In the genomic region with DNA sequence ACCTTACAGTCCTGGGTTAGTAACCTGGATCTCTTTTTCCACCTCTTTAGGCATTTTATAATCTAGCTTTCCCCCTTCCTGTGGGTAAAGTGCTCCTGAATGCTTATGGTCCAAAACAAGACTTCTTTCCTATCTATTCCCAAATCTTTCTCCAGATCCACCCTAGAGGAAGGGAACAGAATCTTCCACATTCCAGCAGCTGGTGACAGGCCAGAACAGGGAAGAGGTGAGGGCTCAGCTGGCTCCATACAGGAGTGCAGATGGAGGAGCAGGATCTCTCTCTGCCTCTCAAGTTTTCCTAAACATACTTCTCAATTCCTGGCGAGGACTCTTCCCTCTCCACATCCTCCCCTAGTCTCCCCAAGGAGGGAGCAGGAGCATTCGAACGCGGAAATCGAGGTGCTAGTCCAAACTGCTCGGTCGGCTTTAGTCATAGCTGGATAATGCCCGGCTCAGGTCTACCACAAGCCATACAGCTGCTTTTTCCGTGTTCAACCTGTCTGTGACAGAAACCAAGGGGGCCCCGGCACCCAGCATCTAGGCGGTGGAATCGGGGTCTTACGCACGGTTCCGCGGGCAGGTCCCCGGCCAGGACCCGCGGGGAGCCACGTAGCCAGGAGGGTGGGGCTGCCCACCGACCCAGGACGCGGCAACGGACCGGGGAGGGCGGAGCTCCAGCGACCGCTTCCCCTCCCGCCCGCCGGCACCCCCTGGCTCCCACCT, we compare ENCODE assay signal across 8 cellular contexts. TPM values are rescaled to one million over a fixed set of nuclear protein-coding genes. Genes with fewer than 3 reads are reported as not detected.
DNase-seq lines count a peak whose midpoint lies in the region; ATAC-seq and TF ChIP-seq lines count a peak whose summit lies in the region.

No MANE protein-coding gene starts in this region.

- H3K27me3 ChIP-seq in stomach: no peaks in the 10 kb centered on the region

- peaks cover 28 to 52% of the 10 kb centered on the region in 2 donors for H3K36me3 Mint-ChIP-seq in CD14-positive monocyte
- H3K36me3 Mint-ChIP-seq in activated T-helper 2 cell treated with anti-CD3 and anti-CD28 coated beads, Interferon-gamma antibody, Interleukin-2, Interleukin-4, amounts not matched to agents 10 μg/mL and 5 μg/mL and 100 μg/mL, durations not matched to agents 14 hours and 24 hours and 36 hours (ENCODE audit: low read depth): peaks cover 70% of the 10 kb centered on the region

- WGBS in stomach, 5 donors: 0 to 2% (median 1%) methylated on average over 11 to 31 of the region's 31 CpGs

- ATAC-seq in GM19395 (IDR thresholded peaks at IDR 0.05; ENCODE audit: unreplicated experiment) (peak; percentile 34), HG03442 (IDR thresholded peaks at IDR 0.05; ENCODE audit: unreplicated experiment) (peak; percentile 25)

- no peak for TF ChIP-seq POLR2A in stomach (IDR thresholded peaks at IDR 0.05)

- CTCF ChIA-PET in HEK293T (lab: Yijun Ruan, JAX): interaction anchor here (0.6 to 1.6 kb wide), 9 partner anchors 8 to 391 kb away, joined by 3 to 10 read pairs (median 3); a partner anchor contains a TSS

- no peaks in the 10 kb centered on the region for H3K27me3 Mint-ChIP-seq in CD14-positive monocyte (ENCODE audit: low read depth in 3 of 3)
- no peaks in the 10 kb centered on the region for H3K27me3 Mint-ChIP-seq in activated T-helper 2 cell treated with anti-CD3 and anti-CD28 coated beads, Interferon-gamma antibody, Interleukin-2, Interleukin-4, amounts not matched to agents 10 μg/mL and 5 μg/mL and 100 μg/mL, durations not matched to agents 14 hours and 24 hours and 36 hours (ENCODE audit: low read depth)

- H3K4me1 Mint-ChIP-seq in CD14-positive monocyte: peaks cover 55% of the 10 kb centered on the region
- H3K4me1 Mint-ChIP-seq in activated T-helper 2 cell treated with anti-CD3 and anti-CD28 coated beads, Interferon-gamma antibody, Interleukin-2, Interleukin-4, amounts not matched to agents 10 μg/mL and 5 μg/mL and 100 μg/mL, durations not matched to agents 14 hours and 24 hours and 36 hours (ENCODE audit: low read depth): peaks cover 41% of the 10 kb centered on the region

- no peak for TF ChIP-seq EP300 in stomach (IDR thresholded peaks at IDR 0.05)

- H3K9me3 ChIP-seq in stomach: no peaks in the 10 kb centered on the region

- H3K27ac Mint-ChIP-seq in CD14-positive monocyte: peak overlapping the region; percentile 90 to 99 (median 95)
- H3K27ac Mint-ChIP-seq in activated T-helper 2 cell treated with anti-CD3 and anti-CD28 coated beads, Interferon-gamma antibody, Interleukin-2, Interleukin-4, amounts not matched to agents 10 μg/mL and 5 μg/mL and 100 μg/mL, durations not matched to agents 14 hours and 24 hours and 36 hours: peak overlapping the region; percentile 96

- peaks cover 9 to 19% (median 10%) of the 10 kb centered on the region in 4 donors for H3K36me3 ChIP-seq in stomach

- peak overlapping the region; percentile 79 to 96 for H3K4me3 Mint-ChIP-seq in CD14-positive monocyte
- H3K4me3 Mint-ChIP-seq in activated T-helper 2 cell treated with anti-CD3 and anti-CD28 coated beads, Interferon-gamma antibody, Interleukin-2, Interleukin-4, amounts not matched to agents 10 μg/mL and 5 μg/mL and 100 μg/mL, durations not matched to agents 14 hours and 24 hours and 36 hours (ENCODE audit: low read depth): peak overlapping the region; percentile 95

- H3K4me3 ChIP-seq in stomach: peak overlapping the region; percentile 63 to 92 (median 68)

- POLR2A ChIA-PET in HEK293T (lab: Yijun Ruan, JAX): interaction anchor here (0.6 to 3.9 kb wide), 54 partner anchors 8 to 276 kb away, joined by 3 to 119 read pairs (median 4); a partner anchor contains a TSS

- peaks cover 65 to 88% (median 77%) of the 10 kb centered on the region in 4 donors for H3K4me1 ChIP-seq in stomach

- TF ChIP-seq CTCF in CD14-positive monocyte (IDR thresholded peaks at IDR 0.05) (no peak), stomach (IDR thresholded peaks at IDR 0.05) (no peak)

- intact Hi-C loops in CD14-positive monocyte (cut with micrococcal nuclease) (loop anchor here (5.0 kb wide), 1 partner anchor 39 kb away; a partner anchor contains a TSS), stomach (cut with DNase I; ENCODE audit: low total_unique reads) (no loop called here)
- intact Hi-C loops in activated T-helper 2 cell treated with anti-CD3 and anti-CD28 coated beads, Interferon-gamma antibody, Interleukin-2, Interleukin-4, amounts not matched to agents 10 μg/mL and 5 μg/mL and 100 μg/mL, durations not matched to agents 14 hours and 24 hours and 36 hours (cut with micrococcal nuclease): loop anchor here (1.0 to 5.0 kb wide), 5 partner anchors 8 to 266 kb away; a partner anchor contains a TSS

- no peaks in the 10 kb centered on the region for H3K9me3 Mint-ChIP-seq in CD14-positive monocyte
- no peaks in the 10 kb centered on the region for H3K9me3 Mint-ChIP-seq in activated T-helper 2 cell treated with anti-CD3 and anti-CD28 coated beads, Interferon-gamma antibody, Interleukin-2, Interleukin-4, amounts not matched to agents 10 μg/mL and 5 μg/mL and 100 μg/mL, durations not matched to agents 14 hours and 24 hours and 36 hours

- DNase-seq in CD14-positive monocyte (ENCODE audit: low spot score) (no peak), iPS-NIHi7 (ENCODE audit: extremely low spot score) (peak; percentile 58), stomach (peak; percentile 44), NCI-H524 treated with DMSO at 0.1 percent for 48 hours (lab: John Stamatoyannopoulos, UW) (no peak), HEK293T (ENCODE audit: extremely low spot score) (no peak)
- no peak for DNase-seq in activated T-helper 2 cell treated with anti-CD3 and anti-CD28 coated beads, Interferon-gamma antibody, Interleukin-2, Interleukin-4, amounts not matched to agents 10 μg/mL and 5 μg/mL and 100 μg/mL, durations not matched to agents 14 hours and 24 hours and 36 hours (ENCODE audit: low spot score)

- peak overlapping the region; percentile 96 to 99 (median 96) for H3K27ac ChIP-seq in stomach

TF ChIP-seq in HEK293T, 16 proteins besides CTCF, POLR2A, EP300 and RAD21:
- no peak for TF ChIP-seq HDGF (IDR thresholded peaks at IDR 0.05; ENCODE audit: borderline replicate concordance)
- no peak for TF ChIP-seq SP1 (IDR thresholded peaks at IDR 0.05)
- TF ChIP-seq FOXK2 (IDR thresholded peaks at IDR 0.05): no peak
- no peak for TF ChIP-seq TARDBP (IDR thresholded peaks at IDR 0.05)
- TF ChIP-seq SUZ12 (IDR thresholded peaks at IDR 0.05): no peak
- no peak for TF ChIP-seq FOXA1 (IDR thresholded peaks at IDR 0.05)
- no peak for TF ChIP-seq ARNT (IDR thresholded peaks at IDR 0.05)
- TF ChIP-seq L3MBTL2 (conservative IDR thresholded peaks at IDR 0.05): no peak
- no peak for TF ChIP-seq FOXM1 (IDR thresholded peaks at IDR 0.05; ENCODE audit: borderline replicate concordance)
- TF ChIP-seq BHLHE40 (IDR thresholded peaks at IDR 0.05; ENCODE audit: borderline replicate concordance): no peak
- no peak for TF ChIP-seq LEF1 (IDR thresholded peaks at IDR 0.05; ENCODE audit: borderline replicate concordance)
TF ChIP-seq in HEK293T: peak in this region for 0.

RNA-seq across cellular contexts. Expression of a gene that starts 4.0 kb away (rescaled TPM):
- polyA plus RNA-seq in CD14-positive monocyte (10 to 100 TPM; 16.0 to 24.0 TPM), stomach (10 to 100 TPM; 27.8 to 37.3 (median 29.6) TPM)
- 71.2 and 74.2 TPM in 2 replicates for total RNA-seq in activated T-helper 2 cell treated with anti-CD3 and anti-CD28 coated beads, Interferon-gamma antibody, Interleukin-2, Interleukin-4, amounts not matched to agents 10 μg/mL and 5 μg/mL and 100 μg/mL, durations not matched to agents 14 hours and 24 hours and 36 hours
- total RNA-seq in stomach: 10 to 100 TPM; 16.5 to 33.2 (median 22.6) TPM

RNA-seq across cellular contexts. Expression of a gene that starts 8.6 kb away (rescaled TPM):
- polyA plus RNA-seq in CD14-positive monocyte (10 to 100 TPM; 47.0 to 55.7 TPM), stomach (10 to 100 TPM; 40.3 to 48.1 (median 46.3) TPM)
- total RNA-seq in activated T-helper 2 cell treated with anti-CD3 and anti-CD28 coated beads, Interferon-gamma antibody, Interleukin-2, Interleukin-4, amounts not matched to agents 10 μg/mL and 5 μg/mL and 100 μg/mL, durations not matched to agents 14 hours and 24 hours and 36 hours: 23.7 and 23.9 TPM in 2 replicates
- 10 to 100 TPM in 3 of 5 donors, 1 to 10 TPM in 1, not detected in 1; 2.3 to 63.4 (median 25.6) TPM for total RNA-seq in stomach

RNA-seq across cellular contexts. Expression of a gene that starts 8.9 kb away (rescaled TPM):
- under 1 TPM; 0.12 to 0.19 TPM for polyA plus RNA-seq in CD14-positive monocyte
- total RNA-seq in activated T-helper 2 cell treated with anti-CD3 and anti-CD28 coated beads, Interferon-gamma antibody, Interleukin-2, Interleukin-4, amounts not matched to agents 10 μg/mL and 5 μg/mL and 100 μg/mL, durations not matched to agents 14 hours and 24 hours and 36 hours: 0.94 and 1.8 TPM in 2 replicates
- total RNA-seq in stomach: 10 to 100 TPM in 1 of 5 donors, under 1 TPM in 3, not detected in 1; 0.87 to 61.4 (median 0.91) TPM
- 1 to 10 TPM in 2 of 3 donors, under 1 TPM in 1; 0.87 to 3.7 (median 1.2) TPM for polyA plus RNA-seq in stomach

RNA-seq across cellular contexts. Expression of a gene that starts 14.0 kb away (rescaled TPM):
- polyA plus RNA-seq in CD14-positive monocyte (10 to 100 TPM; 20.9 to 23.5 TPM), stomach (10 to 100 TPM; 20.8 to 27.6 (median 27.0) TPM)
- 34.5 and 42.7 TPM in 2 replicates for total RNA-seq in activated T-helper 2 cell treated with anti-CD3 and anti-CD28 coated beads, Interferon-gamma antibody, Interleukin-2, Interleukin-4, amounts not matched to agents 10 μg/mL and 5 μg/mL and 100 μg/mL, durations not matched to agents 14 hours and 24 hours and 36 hours
- total RNA-seq in stomach: 10 to 100 TPM in 3 of 5 donors, 1 to 10 TPM in 2; 4.5 to 75.0 (median 13.0) TPM

RNA-seq across cellular contexts. Expression of a gene that starts 14.0 kb away (rescaled TPM):
- polyA plus RNA-seq in CD14-positive monocyte (10 to 100 TPM; 82.5 to 94.0 TPM), stomach (10 to 100 TPM; 10.4 to 26.1 (median 17.4) TPM)
- 22.9 and 24.6 TPM in 2 replicates for total RNA-seq in activated T-helper 2 cell treated with anti-CD3 and anti-CD28 coated beads, Interferon-gamma antibody, Interleukin-2, Interleukin-4, amounts not matched to agents 10 μg/mL and 5 μg/mL and 100 μg/mL, durations not matched to agents 14 hours and 24 hours and 36 hours
- 10 to 100 TPM in 2 of 5 donors, 1 to 10 TPM in 2, not detected in 1; 6.1 to 16.3 (median 10.3) TPM for total RNA-seq in stomach

Comparison
In these comparisons a context has a peak if more than half of its experiments do, and no peak if none do; other contexts are left out.
1. DNase-seq: peak in iPS-NIHi7 (single experiment) and stomach (single experiment); none in CD14-positive monocyte (single experiment), activated T-helper 2 cell treated with anti-CD3 and anti-CD28 coated beads, Interferon-gamma antibody, Interleukin-2, Interleukin-4, amounts not matched to agents 10 μg/mL and 5 μg/mL and 100 μg/mL, durations not matched to agents 14 hours and 24 hours and 36 hours (single experiment), NCI-H524 treated with DMSO at 0.1 percent for 48 hours (single experiment) and HEK293T (single experiment).